17 cellular contexts compared by ENCODE assay signal in genomic region chr6:43488667-43489276, GRCh38. TPM values are rescaled to one million over a fixed set of nuclear protein-coding genes. Genes with fewer than 3 reads are reported as not detected.
DNase-seq lines count a peak whose midpoint lies in the region; ATAC-seq, FAIRE-seq and TF ChIP-seq lines count a peak whose summit lies in the region.
"Had no signal": no experiment of that assay in that cellular context is flagged by ENCODE, and none has a peak within 500 bp of the region (broad histone marks: within the 10 kb centered on the region; RNA-seq: fewer than 3 reads in every experiment).

No MANE protein-coding gene starts in this region.

- no peak overlapping the region; the same call in none of the 2 replicates for H3K9ac ChIP-seq in HepG2 (ENCODE audit: insufficient read depth, low read depth, low read length)

- no peak for TF ChIP-seq POLR2A in HepG2 (IDR thresholded peaks at IDR 0.05; ENCODE audit: insufficient read depth in 1 of 2, low read depth in 2 of 2, low read length in 2 of 2)
- no peak for TF ChIP-seq POLR2A in right lobe of liver (IDR thresholded peaks at IDR 0.05)

- WGBS in HepG2 (ENCODE audit: low lambda C conversion rate): 22% methylated on average over 4 of the region's 4 CpGs
- WGBS in right lobe of liver (ENCODE audit: insufficient coverage, low coverage, low lambda C conversion rate, missing lambda C conversion rate): 81% methylated on average over 4 of the region's 4 CpGs

- H3K4me3 ChIP-seq in HepG2 (replicated peaks in 1 of 3; ENCODE audit: insufficient read depth in 1 of 3, low read depth in 2 of 3, low read length in 3 of 3) (no peak overlapping the region; a peak in 2 of 6 replicates), right lobe of liver (no peak overlapping the region), RWPE2 (ENCODE audit: severe bottlenecking) (no peak overlapping the region)
- H3K4me3 ChIP-seq: heart left ventricle, suprapubic skin had no signal

- DNase-seq in HepG2 (ENCODE audit: low spot score): peak; percentile 53
- no peak for DNase-seq in right lobe of liver
- no peak for DNase-seq in RWPE2 (ENCODE audit: low spot score)
- peak; percentile 39 for DNase-seq in kidney tubule cell (ENCODE audit: low spot score)
- DNase-seq in ureter (ENCODE audit: low spot score): no peak
- no peak for DNase-seq in SW 1271 (lab: John Stamatoyannopoulos, UW)
- no peak for DNase-seq in activated CD4-positive, CD25-positive, alpha-beta regulatory T cell (lab: John Stamatoyannopoulos, UW)
- DNase-seq: activated CD4-positive, alpha-beta T cell treated with anti-CD3 and anti-CD28 coated beads, Interleukin-2, amount 50 U/mL, for 48 hours; amniotic stem cell; heart left ventricle; NCI-H1417 treated with DMSO at 0.1 percent for 48 hours; NCI-H226 had no signal

- BruUV-seq in HepG2 (replicated peaks; lab: Mats Ljungman, UMichigan): no TSS peak

- H3K4me2 ChIP-seq in HepG2 (ENCODE audit: low read depth, low read length): no peak overlapping the region

- no peak for FAIRE-seq in HepG2 (lab: Jason Lieb, UNC)
- FAIRE-seq: TTC549 had no signal

- peak; percentile 10; the same call in 1 of the 2 replicates for TF ChIP-seq CTCF in HepG2 (CRISPR knock-in tag; IDR thresholded peaks at IDR 0.05)
- no peak for TF ChIP-seq CTCF in right lobe of liver (IDR thresholded peaks at IDR 0.05)
- TF ChIP-seq CTCF in RWPE2 (IDR thresholded peaks at IDR 0.05; ENCODE audit: poor library complexity, severe bottlenecking): no peak

- TF ChIP-seq EP300 in HepG2 (IDR thresholded peaks at IDR 0.05; ENCODE audit: low read depth in 2 of 2, low read length in 2 of 2): peak in 1 of 2 experiments; percentile 52; a peak in 1 of 4 replicates
- TF ChIP-seq EP300 in HepG2 (CRISPR knock-in tag; IDR thresholded peaks at IDR 0.05; ENCODE audit: borderline replicate concordance): no peak

- H3K36me3 ChIP-seq in HepG2 (replicated peaks in 1 of 2; ENCODE audit: control insufficient read depth in 1 of 2, insufficient read depth in 2 of 2, low read length in 2 of 2) (peaks cover 0 to 4% of the 10 kb centered on the region in 2 experiments; a peak in 2 of 5 replicates), right lobe of liver (no peaks in the 10 kb centered on the region), RWPE2 (ENCODE audit: low read depth) (peaks cover 12% of the 10 kb centered on the region)
- H3K36me3 ChIP-seq: suprapubic skin had no signal

- POLR2A ChIA-PET in HepG2 (lab: Yijun Ruan, JAX): interaction anchor here (0.5 to 6.4 kb wide), 5 partner anchors 9 to 639 kb away, joined by 3 to 141 read pairs (median 16); partner anchors contain the start of genes DLK2, TJAP1 and TMEM63B

- no peak for TF ChIP-seq RAD21 in HepG2 (CRISPR knock-in tag; IDR thresholded peaks at IDR 0.05)

- H3K4me1 ChIP-seq in HepG2 (ENCODE audit: insufficient read depth, low read length): no peaks in the 10 kb centered on the region
- H3K4me1 ChIP-seq in right lobe of liver: peaks cover 0 to 5% (median 2%) of the 10 kb centered on the region in 4 donors
- H3K4me1 ChIP-seq in RWPE2 (ENCODE audit: insufficient read depth, poor library complexity, severe bottlenecking): peaks cover 28% of the 10 kb centered on the region

- no peaks in the 10 kb centered on the region for H3K27me3 ChIP-seq in HepG2 (ENCODE audit: control insufficient read depth in 1 of 2, insufficient read depth in 2 of 2, low read length in 2 of 2)
- no peaks in the 10 kb centered on the region for H3K27me3 ChIP-seq in right lobe of liver
- no peaks in the 10 kb centered on the region for H3K27me3 ChIP-seq in RWPE2 (ENCODE audit: insufficient read depth, poor library complexity, severe bottlenecking)
- H3K27me3 ChIP-seq: heart left ventricle, suprapubic skin had no signal

- CTCF ChIA-PET in HepG2 (lab: Yijun Ruan, JAX; ENCODE audit: low intra/inter-chr PET ratio, low total read pairs): no interaction called here

- H3K27ac ChIP-seq in HepG2 (ENCODE audit: extremely low read length, insufficient read depth, low read length): no peak overlapping the region
- H3K27ac ChIP-seq in right lobe of liver: no peak overlapping the region
- no peak overlapping the region for H3K27ac ChIP-seq in RWPE2 (ENCODE audit: poor library complexity, severe bottlenecking)
- H3K27ac ChIP-seq: epithelial cell of prostate, suprapubic skin had no signal

- H3K79me2 ChIP-seq in HepG2 (ENCODE audit: insufficient read depth, low read length): peaks cover 49% of the 10 kb centered on the region

- no peaks in the 10 kb centered on the region for H4K20me1 ChIP-seq in HepG2 (ENCODE audit: insufficient read depth, low read length)

- peak; percentile 49 for ATAC-seq in HepG2
- no peak for ATAC-seq in right lobe of liver
- ATAC-seq in RWPE2 (ENCODE audit: low read depth): 0 out of 3 replicates have a peak, but pooled peaks have one; percentile 11
- ATAC-seq in HG03280 (IDR thresholded peaks at IDR 0.05; ENCODE audit: unreplicated experiment): no peak

- in situ Hi-C loops in HepG2 (cut with HindIII; ENCODE audit: extremely low pct_ligation_motif_present, low pct_unique_long_range_greater_than_20kb): no loop called here

- H2AFZ ChIP-seq in HepG2 (ENCODE audit: low read length): no peak overlapping the region

- H3K9me3 ChIP-seq in HepG2 (ENCODE audit: low read length) (no peaks in the 10 kb centered on the region), right lobe of liver (no peaks in the 10 kb centered on the region), RWPE2 (ENCODE audit: severe bottlenecking) (no peaks in the 10 kb centered on the region)
- H3K9me3 ChIP-seq: heart left ventricle, suprapubic skin had no signal

- intact Hi-C loops in HepG2 (cut with micrococcal nuclease; ENCODE audit: unreplicated experiment): no loop called here
- intact Hi-C loops in right lobe of liver (cut with DNase I): loop anchor here in 1 of 2 donors (5.0 kb wide), 1 partner anchor 86 kb away; no protein-coding TSS in a partner anchor

RNA-seq across cellular contexts. Expression of gene TJAP1, which starts 11.4 kb away (rescaled TPM):
- 10.2 and 15.7 TPM in 2 replicates for total RNA-seq in HepG2 (2016; rRNA removed; fragmentation: Illumina TruSeq; extraction: Trizol)
- total RNA-seq in HepG2 (2016; cell fraction: cytosol; rRNA removed; fragmentation: Illumina TruSeq; extraction: Trizol; ENCODE audit: low read depth): 6.4 and 7.2 TPM in 2 replicates
- 12.5 and 16.8 TPM in 2 replicates for total RNA-seq in HepG2 (2016; cell fraction: insoluble cytoplasmic fraction; rRNA removed; fragmentation: Illumina TruSeq; extraction: Trizol)
- total RNA-seq in HepG2 (2016; cell fraction: membrane; rRNA removed; fragmentation: Illumina TruSeq; extraction: Trizol): 7.9 and 8.5 TPM in 2 replicates
- 22.6 and 23.5 TPM in 2 replicates for total RNA-seq in HepG2 (2016; cell fraction: nucleus; rRNA removed; fragmentation: Illumina TruSeq; extraction: Trizol)
- polyA plus RNA-seq in HepG2 (2011; rRNA removed): 41.6 and 48.3 TPM in 2 replicates
- polyA plus RNA-seq in HepG2 (2011; cell fraction: cytosol; rRNA removed): 19.2 and 22.0 TPM in 2 replicates
- 220 TPM in 2 replicates for polyA plus RNA-seq in HepG2 (2011; cell fraction: nucleus; rRNA removed)
- 27.3 and 28.6 TPM in 2 replicates for polyA plus RNA-seq in HepG2 (2012)
- 2.1 and 2.3 TPM in 2 replicates for polyA plus RNA-seq in HepG2 (2016; cell fraction: cytosol; fragmentation: Illumina TruSeq; extraction: Trizol; ENCODE audit: low read depth)
- 13.6 and 18.5 TPM in 2 replicates for polyA plus RNA-seq in HepG2 (2016; cell fraction: insoluble cytoplasmic fraction; fragmentation: Illumina TruSeq; extraction: Trizol; ENCODE audit: low read depth)
- 6.4 and 6.8 TPM in 2 replicates for polyA plus RNA-seq in HepG2 (2016; cell fraction: membrane; fragmentation: Illumina TruSeq; extraction: Trizol; ENCODE audit: low read depth)
- 89.6 and 90.5 TPM in 2 replicates for polyA plus RNA-seq in HepG2 (2016; cell fraction: nucleus; fragmentation: Illumina TruSeq; extraction: Trizol; ENCODE audit: insufficient read depth, low read depth)
- 17.3 and 27.1 TPM in 2 replicates for polyA minus RNA-seq in HepG2 (2011; rRNA and poly(A)+ RNA removed; ENCODE audit: low replicate concordance)
- polyA minus RNA-seq in HepG2 (2011; cell fraction: cytosol; rRNA and poly(A)+ RNA removed): 9.3 and 9.7 TPM in 2 replicates
- 38.8 and 46.0 TPM in 2 replicates for polyA minus RNA-seq in HepG2 (2011; cell fraction: nucleus; rRNA and poly(A)+ RNA removed)
- 10 to 100 TPM in 5 of 6 experiments, 1 to 10 TPM in 1; 9.2 to 16.0 (median 12.9) TPM for total RNA-seq in right lobe of liver
- total RNA-seq in ureter: 36.5 TPM

RNA-seq across cellular contexts. Expression of gene LRRC73, which starts 21.4 kb away (rescaled TPM):
- total RNA-seq in HepG2 (2016; rRNA removed; fragmentation: Illumina TruSeq; extraction: Trizol) (0.11 and 0.17 TPM in 2 replicates), right lobe of liver (under 1 TPM in 5 of 6 experiments, not detected in 1; 0.12 to 0.43 (median 0.26) TPM), ureter (0.57 TPM)
- 0.20 TPM in 1 of 2 replicates, not detected in the other for total RNA-seq in HepG2 (2016; cell fraction: cytosol; rRNA removed; fragmentation: Illumina TruSeq; extraction: Trizol; ENCODE audit: low read depth)
- 0.16 and 0.22 TPM in 2 replicates for total RNA-seq in HepG2 (2016; cell fraction: insoluble cytoplasmic fraction; rRNA removed; fragmentation: Illumina TruSeq; extraction: Trizol)
- 0.25 and 0.45 TPM in 2 replicates for total RNA-seq in HepG2 (2016; cell fraction: membrane; rRNA removed; fragmentation: Illumina TruSeq; extraction: Trizol)
- 0.28 TPM in 1 of 2 replicates, not detected in the other for total RNA-seq in HepG2 (2016; cell fraction: nucleus; rRNA removed; fragmentation: Illumina TruSeq; extraction: Trizol)
- 0.08 and 0.12 TPM in 2 replicates for polyA plus RNA-seq in HepG2 (2011; rRNA removed)
- 0.05 and 0.11 TPM in 2 replicates for polyA plus RNA-seq in HepG2 (2011; cell fraction: cytosol; rRNA removed)
- 0.28 and 0.39 TPM in 2 replicates for polyA plus RNA-seq in HepG2 (2011; cell fraction: nucleus; rRNA removed)
- 0.12 and 0.17 TPM in 2 replicates for polyA plus RNA-seq in HepG2 (2012)
- 0.10 and 0.14 TPM in 2 replicates for polyA plus RNA-seq in HepG2 (2016; cell fraction: cytosol; fragmentation: Illumina TruSeq; extraction: Trizol; ENCODE audit: low read depth)
- polyA plus RNA-seq in HepG2 (2016; cell fraction: insoluble cytoplasmic fraction; fragmentation: Illumina TruSeq; extraction: Trizol; ENCODE audit: low read depth): 0.19 and 0.41 TPM in 2 replicates
- 0.17 and 0.19 TPM in 2 replicates for polyA plus RNA-seq in HepG2 (2016; cell fraction: membrane; fragmentation: Illumina TruSeq; extraction: Trizol; ENCODE audit: low read depth)
- not detected in 2 replicates for polyA plus RNA-seq in HepG2 (2016; cell fraction: nucleus; fragmentation: Illumina TruSeq; extraction: Trizol; ENCODE audit: insufficient read depth, low read depth)
- 0.06 and 0.09 TPM in 2 replicates for polyA minus RNA-seq in HepG2 (2011; rRNA and poly(A)+ RNA removed; ENCODE audit: low replicate concordance)
- polyA minus RNA-seq in HepG2 (2011; cell fraction: cytosol; rRNA and poly(A)+ RNA removed): not detected in 2 replicates
- 0.50 and 0.77 TPM in 2 replicates for polyA minus RNA-seq in HepG2 (2011; cell fraction: nucleus; rRNA and poly(A)+ RNA removed)
- total RNA-seq: kidney epithelial cell had no signal

RNA-seq across cellular contexts. Expression of gene YIPF3, which starts 28.0 kb away (rescaled TPM):
- total RNA-seq in HepG2 (2016; rRNA removed; fragmentation: Illumina TruSeq; extraction: Trizol) (51.2 and 107 TPM in 2 replicates), right lobe of liver (10 to 100 TPM; 58.9 to 70.0 (median 62.7) TPM), ureter (84.6 TPM)
- total RNA-seq in HepG2 (2016; cell fraction: cytosol; rRNA removed; fragmentation: Illumina TruSeq; extraction: Trizol; ENCODE audit: low read depth): 19.3 and 20.8 TPM in 2 replicates
- total RNA-seq in HepG2 (2016; cell fraction: insoluble cytoplasmic fraction; rRNA removed; fragmentation: Illumina TruSeq; extraction: Trizol): 52.6 and 108 TPM in 2 replicates
- 31.6 and 33.9 TPM in 2 replicates for total RNA-seq in HepG2 (2016; cell fraction: membrane; rRNA removed; fragmentation: Illumina TruSeq; extraction: Trizol)
- 73.3 and 83.7 TPM in 2 replicates for total RNA-seq in HepG2 (2016; cell fraction: nucleus; rRNA removed; fragmentation: Illumina TruSeq; extraction: Trizol)
- polyA plus RNA-seq in HepG2 (2011; rRNA removed): 206 and 248 TPM in 2 replicates
- 157 and 165 TPM in 2 replicates for polyA plus RNA-seq in HepG2 (2011; cell fraction: cytosol; rRNA removed)
- 258 and 264 TPM in 2 replicates for polyA plus RNA-seq in HepG2 (2011; cell fraction: nucleus; rRNA removed)
- 74.4 and 84.6 TPM in 2 replicates for polyA plus RNA-seq in HepG2 (2012)
- polyA plus RNA-seq in HepG2 (2016; cell fraction: cytosol; fragmentation: Illumina TruSeq; extraction: Trizol; ENCODE audit: low read depth): 20.5 and 25.2 TPM in 2 replicates
- 66.6 and 70.3 TPM in 2 replicates for polyA plus RNA-seq in HepG2 (2016; cell fraction: insoluble cytoplasmic fraction; fragmentation: Illumina TruSeq; extraction: Trizol; ENCODE audit: low read depth)
- polyA plus RNA-seq in HepG2 (2016; cell fraction: membrane; fragmentation: Illumina TruSeq; extraction: Trizol; ENCODE audit: low read depth): 36.5 and 37.7 TPM in 2 replicates
- polyA plus RNA-seq in HepG2 (2016; cell fraction: nucleus; fragmentation: Illumina TruSeq; extraction: Trizol; ENCODE audit: insufficient read depth, low read depth): 171 and 181 TPM in 2 replicates
- polyA minus RNA-seq in HepG2 (2011; rRNA and poly(A)+ RNA removed; ENCODE audit: low replicate concordance): 223 and 558 TPM in 2 replicates
- polyA minus RNA-seq in HepG2 (2011; cell fraction: cytosol; rRNA and poly(A)+ RNA removed): 65.6 and 67.3 TPM in 2 replicates
- polyA minus RNA-seq in HepG2 (2011; cell fraction: nucleus; rRNA and poly(A)+ RNA removed): 65.1 and 74.2 TPM in 2 replicates

RNA-seq across cellular contexts. Expression of gene POLR1C, which starts 28.1 kb away (rescaled TPM):
- total RNA-seq in HepG2 (2016; rRNA removed; fragmentation: Illumina TruSeq; extraction: Trizol) (72.2 and 75.6 TPM in 2 replicates), right lobe of liver (10 to 100 TPM; 12.2 to 17.7 (median 14.1) TPM), ureter (60.4 TPM)
- 19.4 and 24.1 TPM in 2 replicates for total RNA-seq in HepG2 (2016; cell fraction: cytosol; rRNA removed; fragmentation: Illumina TruSeq; extraction: Trizol; ENCODE audit: low read depth)
- total RNA-seq in HepG2 (2016; cell fraction: insoluble cytoplasmic fraction; rRNA removed; fragmentation: Illumina TruSeq; extraction: Trizol): 70.2 and 74.8 TPM in 2 replicates
- 23.7 and 25.3 TPM in 2 replicates for total RNA-seq in HepG2 (2016; cell fraction: membrane; rRNA removed; fragmentation: Illumina TruSeq; extraction: Trizol)
- 59.4 and 67.1 TPM in 2 replicates for total RNA-seq in HepG2 (2016; cell fraction: nucleus; rRNA removed; fragmentation: Illumina TruSeq; extraction: Trizol)
- 55.2 and 62.6 TPM in 2 replicates for polyA plus RNA-seq in HepG2 (2011; rRNA removed)
- polyA plus RNA-seq in HepG2 (2011; cell fraction: cytosol; rRNA removed): 38.9 and 45.7 TPM in 2 replicates
- polyA plus RNA-seq in HepG2 (2011; cell fraction: nucleus; rRNA removed): 96.3 and 102 TPM in 2 replicates
- 50.7 and 62.3 TPM in 2 replicates for polyA plus RNA-seq in HepG2 (2012)
- 7.2 and 7.7 TPM in 2 replicates for polyA plus RNA-seq in HepG2 (2016; cell fraction: cytosol; fragmentation: Illumina TruSeq; extraction: Trizol; ENCODE audit: low read depth)
- polyA plus RNA-seq in HepG2 (2016; cell fraction: insoluble cytoplasmic fraction; fragmentation: Illumina TruSeq; extraction: Trizol; ENCODE audit: low read depth): 58.7 and 61.6 TPM in 2 replicates
- polyA plus RNA-seq in HepG2 (2016; cell fraction: membrane; fragmentation: Illumina TruSeq; extraction: Trizol; ENCODE audit: low read depth): 9.7 and 11.7 TPM in 2 replicates
- 97.9 and 104 TPM in 2 replicates for polyA plus RNA-seq in HepG2 (2016; cell fraction: nucleus; fragmentation: Illumina TruSeq; extraction: Trizol; ENCODE audit: insufficient read depth, low read depth)
- 40.9 and 99.4 TPM in 2 replicates for polyA minus RNA-seq in HepG2 (2011; rRNA and poly(A)+ RNA removed; ENCODE audit: low replicate concordance)
- 17.0 and 20.2 TPM in 2 replicates for polyA minus RNA-seq in HepG2 (2011; cell fraction: cytosol; rRNA and poly(A)+ RNA removed)
- polyA minus RNA-seq in HepG2 (2011; cell fraction: nucleus; rRNA and poly(A)+ RNA removed): 41.5 and 42.6 TPM in 2 replicates

RNA-seq across cellular contexts. Expression of gene DLK2, which starts 33.4 kb away (rescaled TPM):
- 0.74 and 1.2 TPM in 2 replicates for total RNA-seq in HepG2 (2016; rRNA removed; fragmentation: Illumina TruSeq; extraction: Trizol)
- total RNA-seq in HepG2 (2016; cell fraction: cytosol; rRNA removed; fragmentation: Illumina TruSeq; extraction: Trizol; ENCODE audit: low read depth): 0.62 and 0.81 TPM in 2 replicates
- total RNA-seq in HepG2 (2016; cell fraction: insoluble cytoplasmic fraction; rRNA removed; fragmentation: Illumina TruSeq; extraction: Trizol): 1.1 and 1.4 TPM in 2 replicates
- 0.71 and 1.7 TPM in 2 replicates for total RNA-seq in HepG2 (2016; cell fraction: membrane; rRNA removed; fragmentation: Illumina TruSeq; extraction: Trizol)
- 0.81 TPM in 2 replicates for total RNA-seq in HepG2 (2016; cell fraction: nucleus; rRNA removed; fragmentation: Illumina TruSeq; extraction: Trizol)
- polyA plus RNA-seq in HepG2 (2011; rRNA removed): 3.8 and 5.9 TPM in 2 replicates
- polyA plus RNA-seq in HepG2 (2011; cell fraction: cytosol; rRNA removed): 5.4 and 6.3 TPM in 2 replicates
- 5.7 and 8.0 TPM in 2 replicates for polyA plus RNA-seq in HepG2 (2011; cell fraction: nucleus; rRNA removed)
- 3.9 and 4.0 TPM in 2 replicates for polyA plus RNA-seq in HepG2 (2012)
- polyA plus RNA-seq in HepG2 (2016; cell fraction: cytosol; fragmentation: Illumina TruSeq; extraction: Trizol; ENCODE audit: low read depth): 1.2 TPM in 2 replicates
- polyA plus RNA-seq in HepG2 (2016; cell fraction: insoluble cytoplasmic fraction; fragmentation: Illumina TruSeq; extraction: Trizol; ENCODE audit: low read depth): 0.61 and 0.65 TPM in 2 replicates
- 1.1 and 2.0 TPM in 2 replicates for polyA plus RNA-seq in HepG2 (2016; cell fraction: membrane; fragmentation: Illumina TruSeq; extraction: Trizol; ENCODE audit: low read depth)
- polyA plus RNA-seq in HepG2 (2016; cell fraction: nucleus; fragmentation: Illumina TruSeq; extraction: Trizol; ENCODE audit: insufficient read depth, low read depth): 1.5 and 2.0 TPM in 2 replicates
- 2.9 and 10.0 TPM in 2 replicates for polyA minus RNA-seq in HepG2 (2011; rRNA and poly(A)+ RNA removed; ENCODE audit: low replicate concordance)
- polyA minus RNA-seq in HepG2 (2011; cell fraction: cytosol; rRNA and poly(A)+ RNA removed): 2.9 and 3.3 TPM in 2 replicates
- 1.7 TPM in 2 replicates for polyA minus RNA-seq in HepG2 (2011; cell fraction: nucleus; rRNA and poly(A)+ RNA removed)
- total RNA-seq in right lobe of liver: under 1 TPM in 1 of 6 experiments, not detected in 5; 0.13 TPM
- total RNA-seq in ureter: 3.2 TPM
- total RNA-seq: kidney epithelial cell had no signal

Comparison
In these comparisons a context has a peak if more than half of its experiments do, and no peak if none do; other contexts are left out.
1. ATAC-seq: peak in HepG2 (single experiment) and RWPE2 (single experiment); none in right lobe of liver (0 of 4) and HG03280 (single experiment).
2. DNase-seq: peak in HepG2 (single experiment) and kidney tubule cell (single experiment); none in right lobe of liver (0 of 3), RWPE2 (single experiment), ureter (single experiment), SW 1271 (0 of 2) and activated CD4-positive, CD25-positive, alpha-beta regulatory T cell (0 of 4).